ENCODE assay signal across 20 cellular contexts in the genomic region with DNA sequence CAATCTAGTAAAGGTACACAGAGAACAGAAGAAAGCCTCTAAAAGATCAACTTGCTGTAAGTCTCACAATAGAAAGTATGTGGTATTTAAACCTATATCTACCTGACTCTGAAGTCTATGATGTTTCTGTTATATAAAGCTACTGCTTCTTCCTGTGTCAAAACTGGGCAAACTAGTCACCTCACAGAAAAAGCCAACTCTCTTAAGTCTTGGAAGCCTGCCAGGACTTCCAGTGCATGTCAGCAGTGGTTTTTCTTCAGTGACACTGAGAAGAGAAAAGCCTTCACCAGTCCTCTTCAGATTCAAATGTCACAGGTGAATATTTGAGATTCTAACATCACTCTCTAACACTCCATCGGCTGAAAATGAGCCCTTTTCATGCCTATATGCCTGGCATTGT.
DNase-seq lines count a peak whose midpoint lies in the region; FAIRE-seq and TF ChIP-seq lines count a peak whose summit lies in the region.
"Had no signal": no experiment of that assay in that cellular context is flagged by ENCODE, and none has a peak within 500 bp of the region (broad histone marks: within the 10 kb centered on the region; RNA-seq: fewer than 3 reads in every experiment).

No MANE protein-coding gene starts in this region.

- DNase-seq in NCI-H2196 (lab: John Stamatoyannopoulos, UW; ENCODE audit: unreplicated experiment) (peak; percentile 3), NCI-H2196 treated with DMSO at 0.1 percent for 48 hours (lab: John Stamatoyannopoulos, UW; ENCODE audit: unreplicated experiment) (no peak), NCI-H345 (lab: John Stamatoyannopoulos, UW) (peak; percentile 63), bronchial epithelial cell (ENCODE audit: low read depth) (peak; percentile 38), HUDEP-2 (lab: John Stamatoyannopoulos, UW; ENCODE audit: unreplicated experiment in 76 of 76) (no peak), AG08396 (ENCODE audit: low spot score) (no peak), NCI-H146 treated with DMSO at 0.1 percent for 48 hours (lab: John Stamatoyannopoulos, UW; ENCODE audit: unreplicated experiment) (no peak)
- DNase-seq: amygdala; CD8-positive, alpha-beta T cell; NCI-H1048; NCI-H526; stimulated activated naive CD4-positive, alpha-beta T cell treated with Interleukin-2 at 50 U/mL for 16 hours; T-helper 9 cell had no signal

- TF ChIP-seq CTCF in bronchial epithelial cell (IDR thresholded peaks at IDR 0.05; ENCODE audit: insufficient read depth, low read length, severe bottlenecking) (no peak), nephron (IDR thresholded peaks at IDR 0.05; ENCODE audit: unreplicated experiment in 3 of 3) (no peak)

- H3K36me3 ChIP-seq in bronchial epithelial cell (ENCODE audit: control insufficient read depth, insufficient read depth, low read length), result no peaks in the 10 kb centered on the region
- H3K36me3 ChIP-seq: neutrophil had no signal

- H3K27ac Mint-ChIP-seq in nephron, result peak overlapping the region; percentile 3 to 41 (median 5)
- H3K27ac Mint-ChIP-seq: activated T-helper 17 cell treated with anti-CD3 and anti-CD28 coated beads, Interleukin-2, amount 50 U/mL, for 72 hours; CD8-positive, alpha-beta T cell had no signal

- no peaks in the 10 kb centered on the region for H3K27me3 ChIP-seq in bronchial epithelial cell (ENCODE audit: control insufficient read depth, insufficient read depth, low read length)
- H3K27me3 ChIP-seq: dorsolateral prefrontal cortex, neutrophil had no signal

- no peak overlapping the region for H3K4me3 Mint-ChIP-seq in nephron
- H3K4me3 Mint-ChIP-seq: activated T-helper 17 cell treated with anti-CD3 and anti-CD28 coated beads, Interleukin-2, amount 50 U/mL, for 72 hours; CD8-positive, alpha-beta T cell had no signal

- no peak for FAIRE-seq in bronchial epithelial cell (lab: Jason Lieb, UNC)
- FAIRE-seq: A549, GM18507 had no signal

- H3K4me3 ChIP-seq in bronchial epithelial cell (ENCODE audit: low read depth, low read length), result no peak overlapping the region
- H3K4me3 ChIP-seq: A549, dorsolateral prefrontal cortex, lung had no signal

- H3K9me3 Mint-ChIP-seq in nephron, result no peaks in the 10 kb centered on the region

- peaks cover 11% of the 10 kb centered on the region for H3K4me1 Mint-ChIP-seq in nephron
- H3K4me1 Mint-ChIP-seq: activated T-helper 17 cell treated with anti-CD3 and anti-CD28 coated beads, Interleukin-2, amount 50 U/mL, for 72 hours had no signal

- H3K36me3 Mint-ChIP-seq in nephron (ENCODE audit: low read depth), result no peaks in the 10 kb centered on the region
- H3K36me3 Mint-ChIP-seq: CD8-positive, alpha-beta T cell had no signal

- H3K27me3 Mint-ChIP-seq in nephron (ENCODE audit: low read depth), result no peaks in the 10 kb centered on the region
- H3K27me3 Mint-ChIP-seq: activated T-helper 17 cell treated with anti-CD3 and anti-CD28 coated beads, Interleukin-2, amount 50 U/mL, for 72 hours had no signal

Comparison
In these comparisons a context has a peak if more than half of its experiments do, and no peak if none do; other contexts are left out.
1. DNase-seq: peak in NCI-H2196 (single experiment), NCI-H345 (single experiment) and bronchial epithelial cell (single experiment); none in NCI-H2196 treated with DMSO at 0.1 percent for 48 hours (single experiment), HUDEP-2 (0 of 76), AG08396 (single experiment) and NCI-H146 treated with DMSO at 0.1 percent for 48 hours (single experiment).